ENCODE assay signal across 11 cellular contexts in the genomic region with DNA sequence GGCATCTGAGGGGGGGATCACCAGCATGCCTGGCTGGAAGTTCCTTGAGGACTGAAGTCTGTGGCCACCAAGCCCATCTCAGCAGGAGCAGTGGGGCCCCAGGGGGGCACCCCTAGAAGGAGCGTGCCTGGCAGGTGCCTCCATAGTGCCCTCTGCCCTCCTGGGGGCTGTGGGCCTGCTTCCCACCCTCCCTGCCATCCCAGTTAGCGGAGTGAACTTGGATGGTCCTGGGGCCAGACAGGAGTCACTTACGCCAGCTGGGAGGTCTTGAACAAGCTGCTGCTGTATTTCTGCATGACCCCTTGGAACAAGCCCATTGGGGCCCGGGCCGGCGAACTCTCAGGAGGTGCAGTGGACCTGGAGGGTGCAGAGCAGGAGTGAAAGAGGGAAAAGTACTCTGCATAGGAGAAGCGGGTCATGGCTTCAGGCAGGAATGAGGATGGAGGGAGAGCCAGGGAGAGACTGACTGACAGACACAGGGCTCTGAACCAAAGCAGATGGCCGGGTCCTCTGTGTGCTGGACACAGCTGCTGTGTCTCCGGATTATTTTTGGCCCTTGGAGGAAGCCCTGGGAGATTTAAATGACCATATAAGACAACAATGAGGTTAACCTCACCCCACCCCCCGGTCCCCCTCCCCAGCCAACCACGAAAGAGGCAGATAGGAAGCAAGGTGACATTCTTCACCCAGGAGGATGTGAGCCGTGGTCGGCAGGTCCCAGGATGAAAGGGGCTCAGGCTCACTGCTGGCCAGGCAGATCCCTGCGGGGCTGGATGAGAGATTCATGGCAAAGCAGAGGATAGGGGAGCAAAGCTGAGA. TPM values are rescaled to one million over a fixed set of nuclear protein-coding genes. Genes with fewer than 3 reads are reported as not detected.
DNase-seq lines count a peak whose midpoint lies in the region; ATAC-seq and TF ChIP-seq lines count a peak whose summit lies in the region.
"Had no signal": no experiment of that assay in that cellular context is flagged by ENCODE, and none has a peak within 500 bp of the region (broad histone marks: within the 10 kb centered on the region; RNA-seq: fewer than 3 reads in every experiment).

No MANE protein-coding gene starts in this region.

- intact Hi-C loops in OCI-LY7 (cut with micrococcal nuclease; ENCODE audit: unreplicated experiment) (loop anchor here (10.0 kb wide), 2 partner anchors 1198 to 1708 kb away; a partner anchor contains a TSS), sigmoid colon (cut with DNase I) (no loop called here), ovary (cut with DNase I) (no loop called here), upper lobe of right lung (cut with DNase I) (no loop called here)

- TF ChIP-seq POLR2A in gastroesophageal sphincter (IDR thresholded peaks at IDR 0.05) (no peak), sigmoid colon (IDR thresholded peaks at IDR 0.05) (no peak), ovary (IDR thresholded peaks at IDR 0.05) (no peak)

- H3K36me3 ChIP-seq in OCI-LY7 (ENCODE audit: insufficient read depth, low read length), result peaks cover 8% of the 10 kb centered on the region; the same call in 1 of the 2 replicates
- no peaks in the 10 kb centered on the region for H3K36me3 ChIP-seq in gastroesophageal sphincter
- H3K36me3 ChIP-seq in sigmoid colon, result peaks cover 0 to 56% (median 17%) of the 10 kb centered on the region in 4 donors
- H3K36me3 ChIP-seq in ovary, result no peaks in the 10 kb centered on the region
- no peaks in the 10 kb centered on the region for H3K36me3 ChIP-seq in upper lobe of right lung
- H3K36me3 ChIP-seq: lower lobe of right lung had no signal

- no peaks in the 10 kb centered on the region for H4K20me1 ChIP-seq in OCI-LY7 (ENCODE audit: insufficient read depth, low read length)

- H3K9me3 ChIP-seq in OCI-LY7 (ENCODE audit: low read length) (no peaks in the 10 kb centered on the region), gastroesophageal sphincter (no peaks in the 10 kb centered on the region), sigmoid colon (no peaks in the 10 kb centered on the region), ovary (no peaks in the 10 kb centered on the region), upper lobe of right lung (no peaks in the 10 kb centered on the region)
- H3K9me3 ChIP-seq: lower lobe of right lung had no signal

- TF ChIP-seq EP300 in gastroesophageal sphincter (IDR thresholded peaks at IDR 0.05) (no peak), sigmoid colon (IDR thresholded peaks at IDR 0.05) (peak in 1 of 4 donors; percentile 37), ovary (IDR thresholded peaks at IDR 0.05) (no peak)

- BruUV-seq in OCI-LY7 (replicated peaks; lab: Mats Ljungman, UMichigan), result no TSS peak

- no peaks in the 10 kb centered on the region for H3K27me3 ChIP-seq in gastroesophageal sphincter
- no peaks in the 10 kb centered on the region for H3K27me3 ChIP-seq in sigmoid colon
- no peaks in the 10 kb centered on the region for H3K27me3 ChIP-seq in ovary
- no peaks in the 10 kb centered on the region for H3K27me3 ChIP-seq in upper lobe of right lung

- peak overlapping the region; percentile 10; the same call in 1 of the 2 replicates for H2AFZ ChIP-seq in OCI-LY7 (ENCODE audit: low read length)

- H3K79me2 ChIP-seq in OCI-LY7 (ENCODE audit: insufficient read depth, low read depth, low read length), result no peaks in the 10 kb centered on the region; the same call in 1 of the 2 replicates

- peaks cover 93% of the 10 kb centered on the region for H3K4me1 ChIP-seq in OCI-LY7 (ENCODE audit: insufficient read depth, low read length, poor library complexity, severe bottlenecking)
- H3K4me1 ChIP-seq in gastroesophageal sphincter, result peaks cover 11 to 94% (median 31%) of the 10 kb centered on the region in 3 donors
- peaks cover 0 to 98% (median 78%) of the 10 kb centered on the region in 4 donors for H3K4me1 ChIP-seq in sigmoid colon
- H3K4me1 ChIP-seq in ovary (ENCODE audit: insufficient read depth), result no peaks in the 10 kb centered on the region
- peaks cover 24% of the 10 kb centered on the region for H3K4me1 ChIP-seq in upper lobe of right lung

- no peaks in the 10 kb centered on the region for H3K9me2 ChIP-seq in OCI-LY7 (ENCODE audit: insufficient read depth, low read length)

- DNase-seq in GM13977 (ENCODE audit: low spot score), result peak; percentile 41
- DNase-seq in OCI-LY7 (ENCODE audit: low spot score), result peak; percentile 34
- DNase-seq in sigmoid colon, result no peak
- no peak for DNase-seq in hippocampal formation (lab: John Stamatoyannopoulos, UW)
- no peak for DNase-seq in ovary
- DNase-seq in upper lobe of right lung, result no peak
- DNase-seq: lower lobe of right lung, NCI-H2029 had no signal

- in situ Hi-C loops in GM13977 (cut with MboI; ENCODE audit: low pct_unique_long_range_greater_than_20kb, low sequenced_read_pairs, unreplicated experiment), result loop anchor here (25.0 kb wide), 1 partner anchor 1556 kb away; a partner anchor contains a TSS

- POLR2A ChIA-PET in OCI-LY7 (lab: Charles Lee), result interaction anchor here (0.7 to 3.2 kb wide), 7 partner anchors 8 to 1217 kb away, joined by 4 to 21 read pairs (median 5); a partner anchor contains a TSS

- peak; percentile 39 for ATAC-seq in gastroesophageal sphincter
- no peak for ATAC-seq in upper lobe of right lung
- ATAC-seq: lower lobe of right lung had no signal

- TF ChIP-seq CTCF in GM13977 (IDR thresholded peaks at IDR 0.05; ENCODE audit: extremely low read depth, insufficient read depth, missing control alignments), result no peak
- TF ChIP-seq CTCF in OCI-LY7 (conservative IDR thresholded peaks at IDR 0.05; ENCODE audit: low read length), result no peak
- no peak for TF ChIP-seq CTCF in gastroesophageal sphincter (IDR thresholded peaks at IDR 0.05)
- TF ChIP-seq CTCF in sigmoid colon (IDR thresholded peaks at IDR 0.05), result no peak
- no peak for TF ChIP-seq CTCF in ovary (IDR thresholded peaks at IDR 0.05)
- no peak for TF ChIP-seq CTCF in upper lobe of right lung (IDR thresholded peaks at IDR 0.05)

- CTCF ChIA-PET in OCI-LY7 (lab: Charles Lee; ENCODE audit: unreplicated experiment), result interaction anchor here (1.1 to 3.1 kb wide), 3 partner anchors 11 to 18 kb away, joined by 3 to 13 read pairs (median 7); no protein-coding TSS in a partner anchor

- peak overlapping the region; percentile 95 for H3K4me2 ChIP-seq in OCI-LY7 (ENCODE audit: low read length)

- H3K27ac ChIP-seq in OCI-LY7 (ENCODE audit: low read depth, low read length, poor library complexity, severe bottlenecking), result peak overlapping the region; percentile 92
- H3K27ac ChIP-seq in gastroesophageal sphincter, result peak overlapping the region; percentile 76 to 84 (median 80)
- H3K27ac ChIP-seq in sigmoid colon, result peak overlapping the region; percentile 77 to 92 (median 80)
- no peak overlapping the region for H3K27ac ChIP-seq in ovary
- no peak overlapping the region for H3K27ac ChIP-seq in upper lobe of right lung
- H3K27ac ChIP-seq: SK-N-MC had no signal

- H3K4me3 ChIP-seq in OCI-LY7 (ENCODE audit: low read depth, low read length, poor library complexity, severe bottlenecking) (peak overlapping the region; percentile 67), gastroesophageal sphincter (no peak overlapping the region), sigmoid colon (no peak overlapping the region), ovary (no peak overlapping the region), upper lobe of right lung (no peak overlapping the region)
- H3K4me3 ChIP-seq: lower lobe of right lung, SK-N-MC had no signal

- WGBS in gastroesophageal sphincter (ENCODE audit: low coverage in 1 of 2), 2 donors, result 0 to 31% methylated on average over 2 to 5 of the region's 14 CpGs
- 53 to 65% methylated on average over 14 of the region's 14 CpGs for WGBS in sigmoid colon, 2 donors
- WGBS in ovary, 3 donors, result 47 to 61% (median 47%) methylated on average over 14 of the region's 14 CpGs

RNA-seq across cellular contexts. Expression of a gene that starts 19.6 kb away (rescaled TPM):
- total RNA-seq in OCI-LY7 (2014; rRNA removed; shearing (Covaris generic)), result 15.0 and 21.7 TPM in 2 replicates
- 16.1 and 23.6 TPM in 2 replicates for total RNA-seq in OCI-LY7 (2022)
- 100 to 1,000 TPM; 118 to 208 (median 120) TPM for total RNA-seq in gastroesophageal sphincter
- total RNA-seq in sigmoid colon, result 100 to 1,000 TPM; 117 to 178 (median 139) TPM
- 1 to 10 TPM; 1.2 to 10.0 (median 4.2) TPM for polyA plus RNA-seq in sigmoid colon
- total RNA-seq in ovary, result 10 to 100 TPM in 1 of 7 donors, 1 to 10 TPM in 6; 1.3 to 25.6 (median 3.0) TPM
- polyA plus RNA-seq in ovary, result 10 to 100 TPM in 1 of 2 donors, 1 to 10 TPM in 1; 2.6 to 18.8 TPM
- total RNA-seq in upper lobe of right lung, result 3.2 TPM

RNA-seq across cellular contexts. Expression of a gene that starts 29.6 kb away (rescaled TPM):
- total RNA-seq in OCI-LY7 (2014; rRNA removed; shearing (Covaris generic)), result not detected in 2 replicates
- total RNA-seq in OCI-LY7 (2022), result not detected in 2 replicates
- total RNA-seq in gastroesophageal sphincter, result not detected
- total RNA-seq in sigmoid colon, result not detected
- not detected for polyA plus RNA-seq in sigmoid colon
- total RNA-seq in ovary, result 1 to 10 TPM in 1 of 7 donors, under 1 TPM in 4, not detected in 2; 0.37 to 4.9 (median 0.82) TPM
- not detected for polyA plus RNA-seq in ovary
- 3.5 TPM for total RNA-seq in upper lobe of right lung
- total RNA-seq: epithelial cell of proximal tubule had no signal

RNA-seq across cellular contexts. Expression of a gene that starts 40.4 kb away (rescaled TPM):
- total RNA-seq in OCI-LY7 (2014; rRNA removed; shearing (Covaris generic)), result not detected in 2 replicates
- not detected in 2 replicates for total RNA-seq in OCI-LY7 (2022)
- total RNA-seq in gastroesophageal sphincter, result not detected
- not detected for total RNA-seq in sigmoid colon
- polyA plus RNA-seq in sigmoid colon, result not detected
- total RNA-seq in ovary, result not detected
- polyA plus RNA-seq in ovary, result not detected
- total RNA-seq in upper lobe of right lung, result not detected
- total RNA-seq: epithelial cell of proximal tubule, lower lobe of right lung had no signal

Comparison
In these comparisons a context has a peak if more than half of its experiments do, and no peak if none do; other contexts are left out.
1. DNase-seq: peak in GM13977 (single experiment) and OCI-LY7 (single experiment); none in sigmoid colon (single experiment), hippocampal formation (0 of 2), ovary (0 of 5) and upper lobe of right lung (single experiment).
2. H3K27ac ChIP-seq: peak in OCI-LY7 (single experiment), gastroesophageal sphincter (4 of 4) and sigmoid colon (4 of 4); none in ovary (0 of 2) and upper lobe of right lung (single experiment).
3. RNA of a gene that starts 19.6 kb away (total RNA-seq): 117 to 178 TPM in sigmoid colon and 118 to 208 TPM in gastroesophageal sphincter; 15.0 to 23.6 TPM in OCI-LY7, 3.2 TPM in upper lobe of right lung (single experiment) and 1.3 to 25.6 TPM in ovary; every median in the first group is over 4 times any median in the second.